8 cellular contexts compared by ENCODE assay signal in the genomic region with DNA sequence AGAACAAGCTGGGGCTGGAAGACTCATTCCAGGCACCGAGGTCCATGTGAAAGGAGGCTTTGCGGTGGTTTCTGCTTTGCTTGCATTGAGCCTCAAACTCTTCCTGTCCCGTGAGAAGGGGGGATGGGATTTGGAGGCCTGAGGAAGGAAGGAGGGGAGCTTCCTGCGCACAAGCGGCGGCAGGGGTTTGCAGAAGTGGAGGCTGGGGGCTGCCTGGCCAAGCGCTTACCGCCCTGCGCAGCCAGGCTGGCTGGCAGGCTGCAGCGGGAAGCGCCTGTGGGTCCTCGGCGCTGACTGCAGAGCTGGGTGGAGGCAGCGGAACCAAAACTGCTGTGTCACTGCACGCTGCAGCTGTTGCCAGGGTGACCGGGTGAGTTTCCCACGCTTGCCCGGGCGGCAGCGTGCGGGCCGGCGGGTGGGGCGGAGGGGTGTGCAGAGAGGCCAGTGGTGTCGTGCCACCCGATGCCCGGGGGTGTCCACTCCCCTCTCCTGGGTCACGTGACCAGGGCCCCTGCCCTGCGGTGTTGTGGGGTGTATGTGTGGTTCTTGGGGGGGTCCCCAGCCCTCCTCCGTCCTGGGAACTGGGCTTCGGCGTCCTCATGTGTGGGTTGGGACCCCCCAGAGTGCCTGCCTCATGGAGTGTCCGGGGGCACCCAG.
DNase-seq lines count a peak whose midpoint lies in the region; ATAC-seq, FAIRE-seq and TF ChIP-seq lines count a peak whose summit lies in the region.

No MANE protein-coding gene starts in this region.

- no peaks in the 10 kb centered on the region for H3K36me3 Mint-ChIP-seq in activated B cell treated with CpG ODN at 0.5 μM for 24 hours (ENCODE audit: low read depth)

- in situ Hi-C loops in GM13976 (cut with MboI; ENCODE audit: low sequenced_read_pairs, unreplicated experiment): no loop called here

- H3K27ac ChIP-seq in caudate nucleus (ENCODE audit: low read depth, low read length) (peak overlapping the region; percentile 92), kidney (ENCODE audit: low read depth in 2 of 2, low read length in 2 of 2) (peak overlapping the region; percentile 55 to 63)

- no peaks in the 10 kb centered on the region for H3K27me3 Mint-ChIP-seq in activated B cell treated with CpG ODN at 0.5 μM for 24 hours

- CTCF ChIA-PET in activated B cell treated with CpG ODN at 0.5 μM for 24 hours (lab: Charles Lee): interaction anchor here (1.0 to 1.4 kb wide), 2 partner anchors 10 to 17 kb away, joined by 3 to 6 read pairs; no protein-coding TSS in a partner anchor

- H3K36me3 ChIP-seq in kidney (ENCODE audit: control insufficient read depth in 1 of 2, insufficient read depth in 2 of 2, low read length in 2 of 2): peaks cover 0 to 6% of the 10 kb centered on the region in 2 donors

- POLR2A ChIA-PET in activated B cell treated with CpG ODN at 0.5 μM for 24 hours (lab: Charles Lee): interaction anchor here (1.8 to 2.3 kb wide), 2 partner anchors 11 to 15 kb away, joined by 9 to 27 read pairs; no protein-coding TSS in a partner anchor

- FAIRE-seq in kidney (lab: Jason Lieb, UNC): no peak

- intact Hi-C loops in activated B cell treated with CpG ODN at 0.5 μM for 24 hours (cut with micrococcal nuclease): loop anchor here (1.0 to 2.0 kb wide), 3 partner anchors 16 to 80 kb away; no protein-coding TSS in a partner anchor
- intact Hi-C loops in kidney (cut with DNase I): no loop called here

- DNase-seq in GM13976 (ENCODE audit: low spot score): peak; percentile 98
- DNase-seq in NCI-H2107 treated with DMSO at 0.1 percent for 48 hours (lab: John Stamatoyannopoulos, UW; ENCODE audit: unreplicated experiment): peak; percentile 67
- DNase-seq in activated B cell treated with CpG ODN at 0.5 μM for 24 hours: peak; percentile 80
- DNase-seq in caudate nucleus (lab: John Stamatoyannopoulos, UW): peak; percentile 30 to 94 (median 83)
- DNase-seq in kidney: peak; percentile 96
- peak; percentile 46 to 68 for DNase-seq in stimulated activated CD4-positive, alpha-beta T cell treated with anti-CD3 and anti-CD28 coated beads, Interleukin-15, amount 100 ng/mL, for 1 hour (ENCODE audit: low read depth in 1 of 2, low spot score in 1 of 2)
- no peak for DNase-seq in NCI-H446 treated with DMSO at 0.1 percent for 48 hours (lab: John Stamatoyannopoulos, UW)

- peak overlapping the region in 1 of 2 donors; percentile 40 for H3K9ac ChIP-seq in kidney (ENCODE audit: low read length in 2 of 2)

- H3K9me3 ChIP-seq in kidney (ENCODE audit: control insufficient read depth in 1 of 2, low read length in 2 of 2): no peaks in the 10 kb centered on the region

- peaks cover 50 to 86% of the 10 kb centered on the region in 2 donors for H3K4me1 ChIP-seq in kidney (ENCODE audit: control insufficient read depth in 1 of 2, insufficient read depth in 1 of 2, low read depth in 1 of 2, low read length in 2 of 2)

- TF ChIP-seq CTCF in GM13976 (IDR thresholded peaks at IDR 0.05; ENCODE audit: borderline replicate concordance, control extremely low read depth, extremely low read depth, insufficient read depth, missing control alignments) (no peak), activated B cell treated with CpG ODN at 0.5 μM for 24 hours (IDR thresholded peaks at IDR 0.05) (no peak), kidney (IDR thresholded peaks at IDR 0.05; ENCODE audit: borderline replicate concordance, extremely low read depth, insufficient read depth) (no peak)

- peak overlapping the region; percentile 59 for H3K4me3 Mint-ChIP-seq in activated B cell treated with CpG ODN at 0.5 μM for 24 hours

- ATAC-seq in HG02763 (IDR thresholded peaks at IDR 0.05; ENCODE audit: unreplicated experiment): peak; percentile 64
- peak; percentile 88 for ATAC-seq in activated B cell treated with CpG ODN at 0.5 μM for 24 hours (ENCODE audit: low read depth)

- peak overlapping the region in 1 of 2 donors; percentile 48 for H3K4me3 ChIP-seq in kidney (ENCODE audit: low read length in 2 of 2)

- peak overlapping the region; percentile 35 for H3K27ac Mint-ChIP-seq in activated B cell treated with CpG ODN at 0.5 μM for 24 hours

- peaks cover 55% of the 10 kb centered on the region for H3K4me1 Mint-ChIP-seq in activated B cell treated with CpG ODN at 0.5 μM for 24 hours

- H3K9me3 Mint-ChIP-seq in activated B cell treated with CpG ODN at 0.5 μM for 24 hours: no peaks in the 10 kb centered on the region
